In the genomic region with DNA sequence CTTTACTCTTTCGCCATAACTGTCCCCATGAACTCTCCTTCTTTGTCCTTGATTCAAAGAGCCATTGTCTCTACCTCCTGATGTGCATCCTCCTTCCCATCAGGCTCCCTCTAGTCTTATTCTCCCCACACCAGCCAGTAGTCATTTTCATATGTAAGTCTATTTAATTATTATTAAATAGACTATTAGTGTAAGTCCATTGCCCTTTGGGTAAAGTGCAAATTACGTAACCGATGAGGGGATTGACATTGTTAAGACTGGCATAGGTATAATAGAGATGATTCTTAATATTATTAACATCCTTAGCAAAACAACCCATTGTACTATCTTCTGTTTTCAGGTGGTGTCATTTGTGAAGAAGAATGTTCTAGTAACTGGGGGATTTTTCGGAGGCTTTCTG, we compare ENCODE assay signal across 22 cellular contexts.
"Had no signal": no experiment of that assay in that cellular context is flagged by ENCODE, and none has a peak within 500 bp of the region (broad histone marks: within the 10 kb centered on the region; RNA-seq: fewer than 3 reads in every experiment).

No MANE protein-coding gene starts in this region.

- FAIRE-seq: RCC 7860 had no signal

- H3K36me3 ChIP-seq: MG63 had no signal

- DNase-seq: IMR-90, Karpas-422, KG1, MG63, NCI-H1092, NCI-H1105 treated with DMSO at 0.1 percent for 48 hours, NCI-H1417 treated with DMSO at 0.1 percent for 48 hours, NCI-H146, NCI-H1694 treated with DMSO at 0.1 percent for 48 hours, NCI-H1930, NCI-H2081, NCI-H2107, NCI-H2227 treated with DMSO at 0.1 percent for 48 hours, NCI-H446, NCI-H510A, NCI-H524 treated with DMSO at 0.1 percent for 48 hours, NCI-H69, NCI-H774, RPMI8226, SHP77, SK-N-SH had no signal

- H3K9me3 ChIP-seq: MG63, SK-N-SH had no signal

- H3K4me3 ChIP-seq: MG63 had no signal

- H3K27me3 ChIP-seq: MG63 had no signal

- H3K4me2 ChIP-seq: SK-N-SH had no signal

- H3K9ac ChIP-seq: SK-N-SH had no signal
